Comparison of ENCODE assay signal across 15 cellular contexts in genomic region chr3:5806192-5806591, GRCh38.
DNase-seq lines count a peak whose midpoint lies in the region; ATAC-seq, FAIRE-seq and TF ChIP-seq lines count a peak whose summit lies in the region.
"Had no signal": no experiment of that assay in that cellular context is flagged by ENCODE, and none has a peak within 500 bp of the region (broad histone marks: within the 10 kb centered on the region; RNA-seq: fewer than 3 reads in every experiment).

No MANE protein-coding gene starts in this region.

- FAIRE-seq in K562 (lab: Jason Lieb, UNC) = peak; percentile 71
- FAIRE-seq in pancreas (lab: Jason Lieb, UNC) = no peak
- FAIRE-seq: small intestine had no signal

- H3K27me3 ChIP-seq in K562 (ENCODE audit: control insufficient read depth in 2 of 2, insufficient read depth in 2 of 2, low read length in 2 of 2) (peaks cover 0 to 4% of the 10 kb centered on the region in 2 experiments; a peak in 1 of 5 replicates), pancreas (no peaks in the 10 kb centered on the region)
- H3K27me3 ChIP-seq: cardiac muscle cell, esophagus muscularis mucosa, transverse colon had no signal

- in situ Hi-C loops in K562 (cut with MboI) = no loop called here

- no peaks in the 10 kb centered on the region for H3K9me1 ChIP-seq in K562 (ENCODE audit: control insufficient read depth, insufficient read depth, low read length)

- peak; percentile 4 to 52; a peak in 2 of 4 replicates for TF ChIP-seq RAD21 in K562 (CRISPR knock-in tag; conservative IDR thresholded peaks at IDR 0.05 in 1 of 2, IDR thresholded peaks at IDR 0.05 in 1 of 2)

- POLR2A ChIA-PET in K562 (lab: Yijun Ruan, JAX) = interaction anchor here (0.6 to 0.9 kb wide), 3 partner anchors 15 to 38 kb away, joined by 3 read pairs; no protein-coding TSS in a partner anchor

- ATAC-seq in K562 = peak; percentile 85
- ATAC-seq in pancreas = peak in 3 of 4 donors; percentile 47 to 84 (median 77)
- ATAC-seq: activated CD4-positive, alpha-beta T cell treated with anti-CD3 and anti-CD28 coated beads for 36 hours had no signal

- BruUV-seq in K562 (replicated peaks; lab: Mats Ljungman, UMichigan) = no TSS peak

- DNase-seq in NCI-H748 (lab: John Stamatoyannopoulos, UW; ENCODE audit: unreplicated experiment) (peak; percentile 24), NCI-H748 treated with DMSO at 0.1 percent for 48 hours (lab: John Stamatoyannopoulos, UW) (no peak), LNCaP clone FGC (ENCODE audit: low read depth) (no peak), K562 (ENCODE audit: extremely low read depth in 1 of 4, low spot score in 3 of 4) (peak in 2 of 4 experiments; percentile 21 to 29), pancreas (peak in 2 of 6 donors; percentile 12 to 13), UCSD-AML1 (lab: John Stamatoyannopoulos, UW; ENCODE audit: unreplicated experiment) (no peak), NCI-H226 (no peak)
- DNase-seq in stimulated activated CD8-positive, alpha-beta memory T cell treated with anti-CD3 and anti-CD28 coated beads, Interleukin-4, amount 100 ng/mL, for 48 hours = no peak
- DNase-seq: activated CD4-positive, alpha-beta T cell treated with anti-CD3 and anti-CD28 coated beads for 36 hours; GOT3; IMR-90; small intestine; transverse colon had no signal

- TF ChIP-seq POLR2A in K562 (conservative IDR thresholded peaks at IDR 0.05) = no peak

- TF ChIP-seq CTCF in LNCaP clone FGC (IDR thresholded peaks at IDR 0.05; ENCODE audit: control insufficient read depth, extremely low read depth, insufficient read depth) = peak; percentile 57
- peak; percentile 44 to 60 (median 53); a peak in 5 of 6 replicates for TF ChIP-seq CTCF in K562 (IDR thresholded peaks at IDR 0.05 in 2 of 3, conservative IDR thresholded peaks at IDR 0.05 in 1 of 3; ENCODE audit: insufficient read depth in 2 of 3, low read depth in 1 of 3, low read length in 3 of 3)
- TF ChIP-seq CTCF in pancreas (IDR thresholded peaks at IDR 0.05) = peak in 1 of 4 donors; percentile 17

- no peak overlapping the region for H3K4me2 ChIP-seq in K562 (ENCODE audit: insufficient read depth, low read length)

- H3K27ac ChIP-seq in K562 (ENCODE audit: extremely low read depth, low read depth, low read length) = no peak overlapping the region
- H3K27ac ChIP-seq in pancreas = no peak overlapping the region
- H3K27ac ChIP-seq: cardiac muscle cell, esophagus muscularis mucosa, transverse colon had no signal

- no peak overlapping the region for H2AFZ ChIP-seq in K562 (ENCODE audit: low read depth, low read length)

- no peak for TF ChIP-seq EP300 in K562 (IDR thresholded peaks at IDR 0.05; ENCODE audit: low read length)

- no peak overlapping the region for H3K9ac ChIP-seq in K562 (ENCODE audit: insufficient read depth in 1 of 2, low read depth in 2 of 2, low read length in 2 of 2)

- WGBS in K562 (ENCODE audit: insufficient coverage, low coverage, missing lambda C conversion rate) = 18% methylated on average over 1 of the region's 1 CpG
- 43 to 52% methylated on average over 1 of the region's 1 CpG for WGBS in pancreas, 2 donors

- H3K36me3 ChIP-seq in K562 (ENCODE audit: control insufficient read depth, insufficient read depth, low read length) = no peaks in the 10 kb centered on the region
- no peaks in the 10 kb centered on the region for H3K36me3 ChIP-seq in pancreas
- H3K36me3 ChIP-seq: cardiac muscle cell, esophagus muscularis mucosa, transverse colon had no signal

- intact Hi-C loops in K562 (cut with micrococcal nuclease) = no loop called here
- intact Hi-C loops in pancreas (cut with DNase I) = no loop called here

- CTCF ChIA-PET in K562 (lab: Yijun Ruan, JAX; ENCODE audit: low intra/inter-chr PET ratio) = no interaction called here

- H4K20me1 ChIP-seq in K562 (replicated peaks; ENCODE audit: control insufficient read depth, insufficient read depth, low read length) = no peaks in the 10 kb centered on the region

- H3K4me3 ChIP-seq in LNCaP clone FGC (ENCODE audit: low read depth, low read length) = no peak overlapping the region
- H3K4me3 ChIP-seq in K562 = no peak overlapping the region
- no peak overlapping the region for H3K4me3 ChIP-seq in pancreas
- H3K4me3 ChIP-seq: cardiac muscle cell, esophagus muscularis mucosa, transverse colon had no signal

- H3K79me2 ChIP-seq in K562 (ENCODE audit: control insufficient read depth, insufficient read depth, low read length) = no peaks in the 10 kb centered on the region

- H3K4me1 ChIP-seq in K562 (replicated peaks in 1 of 2; ENCODE audit: control insufficient read depth in 2 of 2, insufficient read depth in 2 of 2, low read length in 2 of 2) = no peaks in the 10 kb centered on the region
- H3K4me1 ChIP-seq in pancreas = no peaks in the 10 kb centered on the region
- H3K4me1 ChIP-seq: esophagus muscularis mucosa, transverse colon had no signal

- H3K9me3 ChIP-seq in K562 (replicated peaks; ENCODE audit: control insufficient read depth, insufficient read depth, low read depth, low read length) (no peaks in the 10 kb centered on the region), pancreas (no peaks in the 10 kb centered on the region)
- H3K9me3 ChIP-seq: esophagus muscularis mucosa, transverse colon had no signal

TF ChIP-seq in K562, 482 proteins besides CTCF, POLR2A, EP300 and RAD21:
- TF ChIP-seq SMC3 (conservative IDR thresholded peaks at IDR 0.05; ENCODE audit: insufficient read depth, low read depth, low read length) = 0 out of 2 replicates have a peak, but pooled peaks have one; percentile 18
- no peak for TF ChIP-seq SREBF2 (CRISPR knock-in tag; IDR thresholded peaks at IDR 0.05)
